Comparison of ENCODE assay signal across 1 cellular context in the genomic region with DNA sequence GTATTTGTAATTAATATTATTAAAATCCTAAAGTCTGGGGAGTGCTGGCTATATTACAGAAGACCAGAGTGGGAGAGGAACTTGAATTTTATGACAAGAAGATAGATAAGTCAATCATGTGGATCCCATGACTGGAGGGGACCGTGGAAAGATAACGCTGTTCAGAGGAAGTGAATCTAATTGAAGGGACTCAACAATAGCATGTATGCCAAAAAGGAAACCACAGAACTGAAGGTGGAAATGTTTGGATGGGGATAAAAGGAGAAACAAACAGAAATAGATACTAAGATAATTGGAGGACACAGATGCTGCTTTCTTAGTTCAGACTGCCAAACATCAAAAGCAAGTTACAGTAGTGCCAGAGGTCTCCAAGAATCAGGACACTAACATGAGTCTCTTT.
TF ChIP-seq lines count a peak whose summit lies in the region.

No MANE protein-coding gene starts in this region.

TF ChIP-seq in K562, 482 proteins besides CTCF, POLR2A, EP300 and RAD21:
- TF ChIP-seq HDAC1 (IDR thresholded peaks at IDR 0.05) (no peak), MEIS2 (IDR thresholded peaks at IDR 0.05; ENCODE audit: partially characterized antibody) (peak; percentile 44), ZNF212 (CRISPR knock-in tag; IDR thresholded peaks at IDR 0.05) (no peak), SOX6 (IDR thresholded peaks at IDR 0.05) (peak; percentile 63; the same call in 1 of the 2 replicates), TRIM28 (IDR thresholded peaks at IDR 0.05) (no peak), DPF2 (IDR thresholded peaks at IDR 0.05) (no peak), MEF2A (IDR thresholded peaks at IDR 0.05; ENCODE audit: control insufficient read depth, low read depth, low read length) (no peak), BRD9 (IDR thresholded peaks at IDR 0.05; ENCODE audit: low read depth, partially characterized antibody) (no peak), CXXC5 (CRISPR knock-in tag; IDR thresholded peaks at IDR 0.05) (no peak), BMI1 (IDR thresholded peaks at IDR 0.05; ENCODE audit: low read length) (no peak), ZNF75A (CRISPR knock-in tag; IDR thresholded peaks at IDR 0.05) (no peak), MECOM (CRISPR knock-in tag; IDR thresholded peaks at IDR 0.05) (peak; percentile 69; the same call in 1 of the 2 replicates), NUFIP1 (IDR thresholded peaks at IDR 0.05; ENCODE audit: partially characterized antibody) (no peak), TCF7L2 (IDR thresholded peaks at IDR 0.05; ENCODE audit: low read depth, low read length) (no peak), JUND (IDR thresholded peaks at IDR 0.05; ENCODE audit: borderline replicate concordance, low read depth, low read length) (peak; percentile 21; the same call in 1 of the 2 replicates), JUND (tag; IDR thresholded peaks at IDR 0.05; ENCODE audit: borderline replicate concordance, low read depth, low read length) (no peak), DMBX1 (CRISPR knock-in tag; IDR thresholded peaks at IDR 0.05; ENCODE audit: borderline replicate concordance) (no peak), ZNF133 (CRISPR knock-in tag; IDR thresholded peaks at IDR 0.05) (no peak), LEF1 (IDR thresholded peaks at IDR 0.05) (no peak), TRIM24 (IDR thresholded peaks at IDR 0.05) (no peak)
- TF ChIP-seq, protein P1, sequence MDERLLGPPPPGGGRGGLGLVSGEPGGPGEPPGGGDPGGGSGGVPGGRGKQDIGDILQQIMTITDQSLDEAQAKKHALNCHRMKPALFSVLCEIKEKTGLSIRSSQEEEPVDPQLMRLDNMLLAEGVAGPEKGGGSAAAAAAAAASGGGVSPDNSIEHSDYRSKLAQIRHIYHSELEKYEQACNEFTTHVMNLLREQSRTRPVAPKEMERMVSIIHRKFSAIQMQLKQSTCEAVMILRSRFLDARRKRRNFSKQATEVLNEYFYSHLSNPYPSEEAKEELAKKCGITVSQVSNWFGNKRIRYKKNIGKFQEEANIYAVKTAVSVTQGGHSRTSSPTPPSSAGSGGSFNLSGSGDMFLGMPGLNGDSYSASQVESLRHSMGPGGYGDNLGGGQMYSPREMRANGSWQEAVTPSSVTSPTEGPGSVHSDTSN (CRISPR knock-in tag; IDR thresholded peaks at IDR 0.05; ENCODE audit: low read depth): no peak
- TF ChIP-seq, protein P1 (tag; conservative IDR thresholded peaks at IDR 0.05; ENCODE audit: low read depth): peak; percentile 18; the same call in 1 of the 2 replicates
- TF ChIP-seq, protein P2, sequence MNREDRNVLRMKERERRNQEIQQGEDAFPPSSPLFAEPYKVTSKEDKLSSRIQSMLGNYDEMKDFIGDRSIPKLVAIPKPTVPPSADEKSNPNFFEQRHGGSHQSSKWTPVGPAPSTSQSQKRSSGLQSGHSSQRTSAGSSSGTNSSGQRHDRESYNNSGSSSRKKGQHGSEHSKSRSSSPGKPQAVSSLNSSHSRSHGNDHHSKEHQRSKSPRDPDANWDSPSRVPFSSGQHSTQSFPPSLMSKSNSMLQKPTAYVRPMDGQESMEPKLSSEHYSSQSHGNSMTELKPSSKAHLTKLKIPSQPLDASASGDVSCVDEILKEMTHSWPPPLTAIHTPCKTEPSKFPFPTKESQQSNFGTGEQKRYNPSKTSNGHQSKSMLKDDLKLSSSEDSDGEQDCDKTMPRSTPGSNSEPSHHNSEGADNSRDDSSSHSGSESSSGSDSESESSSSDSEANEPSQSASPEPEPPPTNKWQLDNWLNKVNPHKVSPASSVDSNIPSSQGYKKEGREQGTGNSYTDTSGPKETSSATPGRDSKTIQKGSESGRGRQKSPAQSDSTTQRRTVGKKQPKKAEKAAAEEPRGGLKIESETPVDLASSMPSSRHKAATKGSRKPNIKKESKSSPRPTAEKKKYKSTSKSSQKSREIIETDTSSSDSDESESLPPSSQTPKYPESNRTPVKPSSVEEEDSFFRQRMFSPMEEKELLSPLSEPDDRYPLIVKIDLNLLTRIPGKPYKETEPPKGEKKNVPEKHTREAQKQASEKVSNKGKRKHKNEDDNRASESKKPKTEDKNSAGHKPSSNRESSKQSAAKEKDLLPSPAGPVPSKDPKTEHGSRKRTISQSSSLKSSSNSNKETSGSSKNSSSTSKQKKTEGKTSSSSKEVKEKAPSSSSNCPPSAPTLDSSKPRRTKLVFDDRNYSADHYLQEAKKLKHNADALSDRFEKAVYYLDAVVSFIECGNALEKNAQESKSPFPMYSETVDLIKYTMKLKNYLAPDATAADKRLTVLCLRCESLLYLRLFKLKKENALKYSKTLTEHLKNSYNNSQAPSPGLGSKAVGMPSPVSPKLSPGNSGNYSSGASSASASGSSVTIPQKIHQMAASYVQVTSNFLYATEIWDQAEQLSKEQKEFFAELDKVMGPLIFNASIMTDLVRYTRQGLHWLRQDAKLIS (CRISPR knock-in tag; IDR thresholded peaks at IDR 0.05): no peak
- TF ChIP-seq, protein P3, sequence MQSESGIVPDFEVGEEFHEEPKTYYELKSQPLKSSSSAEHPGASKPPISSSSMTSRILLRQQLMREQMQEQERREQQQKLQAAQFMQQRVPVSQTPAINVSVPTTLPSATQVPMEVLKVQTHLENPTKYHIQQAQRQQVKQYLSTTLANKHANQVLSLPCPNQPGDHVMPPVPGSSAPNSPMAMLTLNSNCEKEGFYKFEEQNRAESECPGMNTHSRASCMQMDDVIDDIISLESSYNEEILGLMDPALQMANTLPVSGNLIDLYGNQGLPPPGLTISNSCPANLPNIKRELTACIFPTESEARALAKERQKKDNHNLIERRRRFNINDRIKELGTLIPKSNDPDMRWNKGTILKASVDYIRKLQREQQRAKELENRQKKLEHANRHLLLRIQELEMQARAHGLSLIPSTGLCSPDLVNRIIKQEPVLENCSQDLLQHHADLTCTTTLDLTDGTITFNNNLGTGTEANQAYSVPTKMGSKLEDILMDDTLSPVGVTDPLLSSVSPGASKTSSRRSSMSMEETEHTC (IDR thresholded peaks at IDR 0.05): peak; percentile 53; the same call in 1 of the 2 replicates
- TF ChIP-seq, protein P4, sequence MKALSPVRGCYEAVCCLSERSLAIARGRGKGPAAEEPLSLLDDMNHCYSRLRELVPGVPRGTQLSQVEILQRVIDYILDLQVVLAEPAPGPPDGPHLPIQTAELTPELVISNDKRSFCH (CRISPR knock-in tag; IDR thresholded peaks at IDR 0.05): no peak
- TF ChIP-seq, protein P4 (tag; IDR thresholded peaks at IDR 0.05): no peak
- TF ChIP-seq, protein P5, sequence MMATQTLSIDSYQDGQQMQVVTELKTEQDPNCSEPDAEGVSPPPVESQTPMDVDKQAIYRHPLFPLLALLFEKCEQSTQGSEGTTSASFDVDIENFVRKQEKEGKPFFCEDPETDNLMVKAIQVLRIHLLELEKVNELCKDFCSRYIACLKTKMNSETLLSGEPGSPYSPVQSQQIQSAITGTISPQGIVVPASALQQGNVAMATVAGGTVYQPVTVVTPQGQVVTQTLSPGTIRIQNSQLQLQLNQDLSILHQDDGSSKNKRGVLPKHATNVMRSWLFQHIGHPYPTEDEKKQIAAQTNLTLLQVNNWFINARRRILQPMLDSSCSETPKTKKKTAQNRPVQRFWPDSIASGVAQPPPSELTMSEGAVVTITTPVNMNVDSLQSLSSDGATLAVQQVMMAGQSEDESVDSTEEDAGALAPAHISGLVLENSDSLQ (IDR thresholded peaks at IDR 0.05): peak; percentile 28; the same call in 1 of the 2 replicates
